ENCODE assay signal across 8 cellular contexts in genomic region chr12:114668151-114668891, GRCh38. TPM values are rescaled to one million over a fixed set of nuclear protein-coding genes. Genes with fewer than 3 reads are reported as not detected.
DNase-seq lines count a peak whose midpoint lies in the region; ATAC-seq and TF ChIP-seq lines count a peak whose summit lies in the region.

No MANE protein-coding gene starts in this region.

- H3K27ac ChIP-seq in HUES64 (ENCODE audit: low read depth, low read length) (no peak overlapping the region), neural cell (ENCODE audit: low read length) (no peak overlapping the region)

- DNase-seq in ELF-1 (ENCODE audit: low read depth, low spot score) (peak; percentile 96), foreskin fibroblast (peak; percentile 94 to 97), CD14-positive monocyte (ENCODE audit: low spot score) (no peak)

- WGBS in HUES64 = under 1% methylated on average over 44 of the region's 46 CpGs

- H3K4me2 ChIP-seq in neural cell (ENCODE audit: low read length) = peak overlapping the region; percentile 44

- H4K20me1 ChIP-seq in neural cell (ENCODE audit: insufficient read depth) = no peaks in the 10 kb centered on the region

- peak; percentile 94 for ATAC-seq in SK-N-SH treated with all-trans-retinoic acid at 6 μM for 48 hours
- ATAC-seq in GM21447 (IDR thresholded peaks at IDR 0.05; ENCODE audit: unreplicated experiment) = no peak
- no peak for ATAC-seq in HG03521 (IDR thresholded peaks at IDR 0.05; ENCODE audit: unreplicated experiment)

- H3K9me2 ChIP-seq in neural cell (ENCODE audit: insufficient read depth, low read length) = no peaks in the 10 kb centered on the region

- H3K4me1 Mint-ChIP-seq in CD14-positive monocyte = peaks cover 8% of the 10 kb centered on the region

- H3K9ac ChIP-seq in HUES64 (ENCODE audit: low read depth, low read length) (no peak overlapping the region), neural cell (ENCODE audit: low read length) (no peak overlapping the region)

- H3K36me3 ChIP-seq in HUES64 (ENCODE audit: insufficient read depth, low read length) (no peaks in the 10 kb centered on the region), neural cell (ENCODE audit: insufficient read depth, low read length) (no peaks in the 10 kb centered on the region)

- TF ChIP-seq RAD21 in neural cell (conservative IDR thresholded peaks at IDR 0.05) = peak; percentile 88

- H3K4me3 Mint-ChIP-seq in CD14-positive monocyte = peak overlapping the region in 1 of 2 donors; percentile 85

- H3K4me1 ChIP-seq in HUES64 (ENCODE audit: insufficient read depth, low read length) = peaks cover 39% of the 10 kb centered on the region

- H3F3A ChIP-seq in neural cell (ENCODE audit: insufficient read depth, low read length, poor library complexity, severe bottlenecking) = no peaks in the 10 kb centered on the region

- H3K36me3 Mint-ChIP-seq in CD14-positive monocyte = peaks cover 0 to 2% of the 10 kb centered on the region in 2 donors

- H3K27ac Mint-ChIP-seq in CD14-positive monocyte = no peak overlapping the region

- peak overlapping the region; percentile 34 for H3K4me3 ChIP-seq in HUES64 (ENCODE audit: low read length)
- H3K4me3 ChIP-seq in foreskin fibroblast (ENCODE audit: low read depth in 1 of 2, low read length in 2 of 2) = peak overlapping the region; percentile 62 to 92
- peak overlapping the region; percentile 51 for H3K4me3 ChIP-seq in neural cell (ENCODE audit: low read length)

- peaks cover 94 to 97% (median 96%) of the 10 kb centered on the region in 3 donors for H3K27me3 Mint-ChIP-seq in CD14-positive monocyte (ENCODE audit: low read depth in 3 of 3)

- H2AFZ ChIP-seq in neural cell (ENCODE audit: low read depth, low read length) = no peak overlapping the region

- intact Hi-C loops in CD14-positive monocyte (cut with micrococcal nuclease) = loop anchor here in 1 of 2 donors (10.0 kb wide), 1 partner anchor 1086 kb away; no protein-coding TSS in a partner anchor

- H3K27me3 ChIP-seq in HUES64 (ENCODE audit: insufficient read depth, low read length) (peaks cover 97% of the 10 kb centered on the region), neural cell (ENCODE audit: insufficient read depth, low read depth, low read length) (peaks cover 99% of the 10 kb centered on the region)

- peak; percentile 57 for TF ChIP-seq CTCF in foreskin fibroblast (IDR thresholded peaks at IDR 0.05; ENCODE audit: low read depth, low read length)
- TF ChIP-seq CTCF in neural cell (IDR thresholded peaks at IDR 0.05; ENCODE audit: poor library complexity, severe bottlenecking) = peak; percentile 81
- no peak for TF ChIP-seq CTCF in CD14-positive monocyte (IDR thresholded peaks at IDR 0.05)

- no peak for TF ChIP-seq EP300 in neural cell (conservative IDR thresholded peaks at IDR 0.05; ENCODE audit: poor library complexity, severe bottlenecking)

- H3K9me3 ChIP-seq in HUES64 (ENCODE audit: insufficient read depth, low read depth, low read length) (no peaks in the 10 kb centered on the region), neural cell (ENCODE audit: low read length) (no peaks in the 10 kb centered on the region)

- peaks cover 0 to 23% (median 5%) of the 10 kb centered on the region in 7 donors for H3K9me3 Mint-ChIP-seq in CD14-positive monocyte

- no peaks in the 10 kb centered on the region for H3K79me2 ChIP-seq in neural cell (replicated peaks; ENCODE audit: insufficient read depth, low read length)

TF ChIP-seq in SK-N-SH treated with all-trans-retinoic acid at 6 μM for 48 hours, 23 proteins besides CTCF, POLR2A, EP300 and RAD21 (continues in another document):
- TF ChIP-seq ARNTL (CRISPR knock-in tag; IDR thresholded peaks at IDR 0.05; ENCODE audit: borderline replicate concordance, low read depth) = no peak
- no peak for TF ChIP-seq GLIS3 (CRISPR knock-in tag; IDR thresholded peaks at IDR 0.05)
- no peak for TF ChIP-seq BACH2 (CRISPR knock-in tag; IDR thresholded peaks at IDR 0.05; ENCODE audit: borderline replicate concordance)
- no peak for TF ChIP-seq CREB5 (CRISPR knock-in tag; IDR thresholded peaks at IDR 0.05; ENCODE audit: low read depth)
- TF ChIP-seq, protein P1, sequence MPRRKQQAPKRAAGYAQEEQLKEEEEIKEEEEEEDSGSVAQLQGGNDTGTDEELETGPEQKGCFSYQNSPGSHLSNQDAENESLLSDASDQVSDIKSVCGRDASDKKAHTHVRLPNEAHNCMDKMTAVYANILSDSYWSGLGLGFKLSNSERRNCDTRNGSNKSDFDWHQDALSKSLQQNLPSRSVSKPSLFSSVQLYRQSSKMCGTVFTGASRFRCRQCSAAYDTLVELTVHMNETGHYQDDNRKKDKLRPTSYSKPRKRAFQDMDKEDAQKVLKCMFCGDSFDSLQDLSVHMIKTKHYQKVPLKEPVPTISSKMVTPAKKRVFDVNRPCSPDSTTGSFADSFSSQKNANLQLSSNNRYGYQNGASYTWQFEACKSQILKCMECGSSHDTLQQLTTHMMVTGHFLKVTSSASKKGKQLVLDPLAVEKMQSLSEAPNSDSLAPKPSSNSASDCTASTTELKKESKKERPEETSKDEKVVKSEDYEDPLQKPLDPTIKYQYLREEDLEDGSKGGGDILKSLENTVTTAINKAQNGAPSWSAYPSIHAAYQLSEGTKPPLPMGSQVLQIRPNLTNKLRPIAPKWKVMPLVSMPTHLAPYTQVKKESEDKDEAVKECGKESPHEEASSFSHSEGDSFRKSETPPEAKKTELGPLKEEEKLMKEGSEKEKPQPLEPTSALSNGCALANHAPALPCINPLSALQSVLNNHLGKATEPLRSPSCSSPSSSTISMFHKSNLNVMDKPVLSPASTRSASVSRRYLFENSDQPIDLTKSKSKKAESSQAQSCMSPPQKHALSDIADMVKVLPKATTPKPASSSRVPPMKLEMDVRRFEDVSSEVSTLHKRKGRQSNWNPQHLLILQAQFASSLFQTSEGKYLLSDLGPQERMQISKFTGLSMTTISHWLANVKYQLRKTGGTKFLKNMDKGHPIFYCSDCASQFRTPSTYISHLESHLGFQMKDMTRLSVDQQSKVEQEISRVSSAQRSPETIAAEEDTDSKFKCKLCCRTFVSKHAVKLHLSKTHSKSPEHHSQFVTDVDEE (CRISPR knock-in tag; IDR thresholded peaks at IDR 0.05) = no peak
- no peak for TF ChIP-seq RARB (CRISPR knock-in tag; IDR thresholded peaks at IDR 0.05)
- no peak for TF ChIP-seq ZNF8 (CRISPR knock-in tag; IDR thresholded peaks at IDR 0.05)
- no peak for TF ChIP-seq ZFP30 (CRISPR knock-in tag; IDR thresholded peaks at IDR 0.05)

TF ChIP-seq in neural cell, 6 proteins besides CTCF, POLR2A, EP300 and RAD21:
- TF ChIP-seq EZH2 (IDR thresholded peaks at IDR 0.05; ENCODE audit: borderline replicate concordance, insufficient read depth, low read length, poor library complexity, severe bottlenecking) (no peak), MXI1 (conservative IDR thresholded peaks at IDR 0.05; ENCODE audit: poor library complexity, severe bottlenecking) (no peak), POLR2AphosphoS5 (IDR thresholded peaks at IDR 0.05) (no peak), TAF1 (IDR thresholded peaks at IDR 0.05; ENCODE audit: low read depth) (no peak), REST (IDR thresholded peaks at IDR 0.05; ENCODE audit: borderline replicate concordance) (no peak), SMC3 (conservative IDR thresholded peaks at IDR 0.05; ENCODE audit: poor library complexity) (peak; percentile 90)
TF ChIP-seq in neural cell: peak in this region for 1.

RNA-seq across cellular contexts. Expression of gene TBX3, which starts 15.7 kb away (rescaled TPM):
- polyA plus RNA-seq in HUES64 (2013, experiment 1 of 2) = 1.8 TPM
- 1.9 TPM for polyA plus RNA-seq in HUES64 (2013, experiment 2 of 2)
- not detected in 2 replicates for polyA plus RNA-seq in neural cell
- polyA minus RNA-seq in neural cell = 0.24 TPM in 1 of 2 replicates, not detected in the other
- under 1 TPM; 0.04 to 0.13 TPM for polyA plus RNA-seq in CD14-positive monocyte
